In genomic region chr3:103991461-103992115, GRCh38 we compare ENCODE assay signal across 9 cellular contexts.
DNase-seq lines count a peak whose midpoint lies in the region; ATAC-seq and TF ChIP-seq lines count a peak whose summit lies in the region.
"Had no signal": no experiment of that assay in that cellular context is flagged by ENCODE, and none has a peak within 500 bp of the region (broad histone marks: within the 10 kb centered on the region; RNA-seq: fewer than 3 reads in every experiment).

No MANE protein-coding gene starts in this region.

- no peaks in the 10 kb centered on the region for H3K9me2 ChIP-seq in MM.1S (replicated peaks; ENCODE audit: insufficient read depth, low read length)

- no peaks in the 10 kb centered on the region for H3F3A ChIP-seq in MM.1S (ENCODE audit: insufficient read depth, low read length)

- no peaks in the 10 kb centered on the region for H3K9me3 ChIP-seq in MM.1S (replicated peaks; ENCODE audit: insufficient read depth, low read length)

- H3K4me1 ChIP-seq in MM.1S (ENCODE audit: low read length) = no peaks in the 10 kb centered on the region

- H3K27me3 ChIP-seq in MM.1S (replicated peaks; ENCODE audit: insufficient read depth, low read length) = no peaks in the 10 kb centered on the region

- no peak overlapping the region for H3K27ac ChIP-seq in MM.1S (ENCODE audit: low read length)

- no peak for ATAC-seq in HG03442 (IDR thresholded peaks at IDR 0.05; ENCODE audit: unreplicated experiment)

- H3K4me2 ChIP-seq in MM.1S (ENCODE audit: low read depth, low read length) = no peak overlapping the region

- H3K79me2 ChIP-seq in MM.1S (ENCODE audit: low read length) = no peaks in the 10 kb centered on the region

- no peak overlapping the region for H3K9ac ChIP-seq in MM.1S (ENCODE audit: low read length)

- H2AFZ ChIP-seq in MM.1S (ENCODE audit: low read length) = no peak overlapping the region

- no peaks in the 10 kb centered on the region for H4K20me1 ChIP-seq in MM.1S (ENCODE audit: insufficient read depth, low read length)

- TF ChIP-seq CTCF in MM.1S (IDR thresholded peaks at IDR 0.05; ENCODE audit: low read length) = peak; percentile 31; the same call in 1 of the 2 replicates
- TF ChIP-seq CTCF in cardiac fibroblast (IDR thresholded peaks at IDR 0.05; ENCODE audit: low read depth, low read length) = peak; percentile 26
- peak; percentile 77 for TF ChIP-seq CTCF in retinal pigment epithelial cell (conservative IDR thresholded peaks at IDR 0.05; ENCODE audit: low read depth, low read length)

- peak; percentile 22 for DNase-seq in NCI-H2171 treated with DMSO at 0.1 percent for 48 hours (lab: John Stamatoyannopoulos, UW)
- no peak for DNase-seq in NCI-H2171 (lab: John Stamatoyannopoulos, UW)
- no peak for DNase-seq in MM.1S
- DNase-seq in cardiac fibroblast (ENCODE audit: low read depth in 2 of 2) = peak; percentile 1 to 5
- peak; percentile 1 for DNase-seq in retinal pigment epithelial cell (ENCODE audit: low read depth)
- no peak for DNase-seq in GM19240 (ENCODE audit: insufficient read length, low spot score)
- no peak for DNase-seq in activated CD4-positive, alpha-beta T cell treated with anti-CD3 and anti-CD28 coated beads, Interleukin-2, amount 50 U/mL, for 1 hour
- DNase-seq: stimulated activated naive CD4-positive, alpha-beta T cell treated with Interleukin-2 at 50 U/mL for 16 hours had no signal

- no peaks in the 10 kb centered on the region for H3K36me3 ChIP-seq in MM.1S (replicated peaks; ENCODE audit: insufficient read depth, low read length)

- no peak overlapping the region for H3K4me3 ChIP-seq in MM.1S (ENCODE audit: low read length)
- H3K4me3 ChIP-seq in cardiac fibroblast (replicated peaks in 1 of 2; ENCODE audit: low read depth in 2 of 2, low read length in 2 of 2) = no peak overlapping the region
- H3K4me3 ChIP-seq in retinal pigment epithelial cell (ENCODE audit: low read length) = no peak overlapping the region

Comparison
In these comparisons a context has a peak if more than half of its experiments do, and no peak if none do; other contexts are left out.
1. DNase-seq: peak in NCI-H2171 treated with DMSO at 0.1 percent for 48 hours (single experiment), cardiac fibroblast (2 of 2) and retinal pigment epithelial cell (single experiment); none in NCI-H2171 (single experiment), MM.1S (single experiment), GM19240 (single experiment) and activated CD4-positive, alpha-beta T cell treated with anti-CD3 and anti-CD28 coated beads, Interleukin-2, amount 50 U/mL, for 1 hour (single experiment).
2. CTCF ChIP-seq: peak in every context shown above with its lines; median percentile 77 in retinal pigment epithelial cell; 31 in MM.1S; 26 in cardiac fibroblast.